ENCODE assay signal across 12 cellular contexts in the genomic region with DNA sequence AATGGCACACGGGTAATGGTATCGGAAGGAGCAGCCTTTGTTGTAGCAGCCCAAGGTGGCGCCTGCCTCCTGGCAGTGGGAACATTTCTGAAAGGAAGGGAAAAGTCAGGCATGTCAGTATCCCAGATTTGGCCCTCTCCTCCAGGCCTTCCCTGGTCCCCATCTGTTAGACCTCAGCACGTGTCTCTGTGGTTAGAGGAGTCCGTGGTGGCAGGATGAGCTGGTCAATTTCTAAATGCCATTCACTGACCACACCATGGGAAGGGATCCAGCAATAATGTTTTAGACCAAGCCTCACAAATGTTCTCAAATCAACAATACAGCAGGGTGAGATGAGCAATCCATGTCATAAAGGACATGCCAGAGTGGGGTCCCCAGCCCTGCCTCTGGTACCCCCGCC. TPM values are rescaled to one million over a fixed set of nuclear protein-coding genes. Genes with fewer than 3 reads are reported as not detected.
DNase-seq lines count a peak whose midpoint lies in the region; ATAC-seq, FAIRE-seq and TF ChIP-seq lines count a peak whose summit lies in the region.
"Had no signal": no experiment of that assay in that cellular context is flagged by ENCODE, and none has a peak within 500 bp of the region (broad histone marks: within the 10 kb centered on the region; RNA-seq: fewer than 3 reads in every experiment).

No MANE protein-coding gene starts in this region.

- no peak overlapping the region for H3K4me2 ChIP-seq in HepG2 (ENCODE audit: low read depth, low read length)

- H2AFZ ChIP-seq in HepG2 (ENCODE audit: low read length): no peak overlapping the region

- no peak for FAIRE-seq in pancreas (lab: Jason Lieb, UNC)
- FAIRE-seq in HepG2 (lab: Jason Lieb, UNC): no peak

- peak overlapping the region; percentile 73 for H3K27ac Mint-ChIP-seq in activated naive CD4-positive, alpha-beta T cell treated with anti-CD3 and anti-CD28 coated beads for 36 hours
- peak overlapping the region; percentile 94 for H3K27ac Mint-ChIP-seq in activated CD4-positive, alpha-beta memory T cell treated with anti-CD3 and anti-CD28 coated beads for 36 hours

- peaks cover 16% of the 10 kb centered on the region for H3K79me2 ChIP-seq in HepG2 (ENCODE audit: insufficient read depth, low read length)

- H3K4me1 ChIP-seq in vagina (peaks cover 54% of the 10 kb centered on the region), pancreas (peaks cover 10 to 34% (median 16%) of the 10 kb centered on the region in 3 donors), HepG2 (ENCODE audit: insufficient read depth, low read length) (peaks cover 44% of the 10 kb centered on the region)

- no peaks in the 10 kb centered on the region for H3K9me3 Mint-ChIP-seq in activated naive CD4-positive, alpha-beta T cell treated with anti-CD3 and anti-CD28 coated beads for 36 hours
- no peaks in the 10 kb centered on the region for H3K9me3 Mint-ChIP-seq in activated CD4-positive, alpha-beta memory T cell treated with anti-CD3 and anti-CD28 coated beads for 36 hours
- H3K9me3 Mint-ChIP-seq: natural killer cell treated with Interleukin-12 subunit alpha and Interleukin-12 subunit beta and Interleukin-15 and Interleukin-18, amount 100 ng/mL, for 72 hours had no signal

- in situ Hi-C loops in HepG2 (cut with HindIII; ENCODE audit: extremely low pct_ligation_motif_present, low pct_unique_long_range_greater_than_20kb): no loop called here

- peaks cover 27% of the 10 kb centered on the region for H3K36me3 Mint-ChIP-seq in activated naive CD4-positive, alpha-beta T cell treated with anti-CD3 and anti-CD28 coated beads for 36 hours (ENCODE audit: low read depth)
- H3K36me3 Mint-ChIP-seq in activated CD4-positive, alpha-beta memory T cell treated with anti-CD3 and anti-CD28 coated beads for 36 hours: peaks cover 22% of the 10 kb centered on the region

- DNase-seq in activated naive CD4-positive, alpha-beta T cell treated with anti-CD3 and anti-CD28 coated beads for 36 hours: no peak
- DNase-seq in activated naive CD4-positive, alpha-beta T cell treated with anti-CD3 and anti-CD28 coated beads, Interleukin-2, amount 50 U/mL, for 16 hours: no peak
- DNase-seq in activated CD4-positive, alpha-beta memory T cell treated with anti-CD3 and anti-CD28 coated beads for 36 hours: no peak
- DNase-seq in fibroblast of mammary gland (ENCODE audit: low read depth): peak; percentile 90
- no peak for DNase-seq in vagina (ENCODE audit: extremely low spot score in 2 of 2)
- no peak for DNase-seq in pancreas
- no peak for DNase-seq in HepG2 (ENCODE audit: low spot score)
- DNase-seq in effector CD8-positive, alpha-beta T cell (lab: John Stamatoyannopoulos, UW): no peak
- DNase-seq: GOT3 had no signal

- intact Hi-C loops in activated naive CD4-positive, alpha-beta T cell treated with anti-CD3 and anti-CD28 coated beads for 36 hours (cut with micrococcal nuclease): loop anchor here (5.0 kb wide), 3 partner anchors 38 to 258 kb away; no protein-coding TSS in a partner anchor
- intact Hi-C loops in activated CD4-positive, alpha-beta memory T cell treated with anti-CD3 and anti-CD28 coated beads for 36 hours (cut with micrococcal nuclease): loop anchor here (1.0 to 5.0 kb wide), 4 partner anchors 23 to 133 kb away; a partner anchor contains a TSS
- intact Hi-C loops in vagina (cut with DNase I): no loop called here
- intact Hi-C loops in pancreas (cut with DNase I): no loop called here
- intact Hi-C loops in HepG2 (cut with micrococcal nuclease; ENCODE audit: unreplicated experiment): loop anchor here (10.0 kb wide), 1 partner anchor 85 kb away; no protein-coding TSS in a partner anchor

- H3K4me3 ChIP-seq in fibroblast of mammary gland (ENCODE audit: control insufficient read depth, low read depth, low read length): no peak overlapping the region
- no peak overlapping the region for H3K4me3 ChIP-seq in vagina
- no peak overlapping the region for H3K4me3 ChIP-seq in pancreas
- no peak overlapping the region for H3K4me3 ChIP-seq in HepG2 (replicated peaks in 1 of 3; ENCODE audit: insufficient read depth in 1 of 3, low read depth in 2 of 3, low read length in 3 of 3)

- H3K27ac ChIP-seq in vagina: peak overlapping the region; percentile 38
- peak overlapping the region in 1 of 4 donors; percentile 28 for H3K27ac ChIP-seq in pancreas
- no peak overlapping the region for H3K27ac ChIP-seq in HepG2 (ENCODE audit: extremely low read length, insufficient read depth, low read length)
- H3K27ac ChIP-seq: C4-2B, HL-60 had no signal

- H3K4me1 Mint-ChIP-seq in activated naive CD4-positive, alpha-beta T cell treated with anti-CD3 and anti-CD28 coated beads for 36 hours (ENCODE audit: low read depth): peaks cover 85% of the 10 kb centered on the region
- H3K4me1 Mint-ChIP-seq in activated CD4-positive, alpha-beta memory T cell treated with anti-CD3 and anti-CD28 coated beads for 36 hours (ENCODE audit: low read depth): peaks cover 86% of the 10 kb centered on the region

- no peak overlapping the region for H3K4me3 Mint-ChIP-seq in activated naive CD4-positive, alpha-beta T cell treated with anti-CD3 and anti-CD28 coated beads for 36 hours
- H3K4me3 Mint-ChIP-seq in activated CD4-positive, alpha-beta memory T cell treated with anti-CD3 and anti-CD28 coated beads for 36 hours: peak overlapping the region; percentile 61
- H3K4me3 Mint-ChIP-seq: natural killer cell treated with Interleukin-12 subunit alpha and Interleukin-12 subunit beta and Interleukin-15 and Interleukin-18, amount 100 ng/mL, for 72 hours had no signal

- H3K36me3 ChIP-seq in vagina (peaks cover 0 to 3% of the 10 kb centered on the region in 2 donors), pancreas (no peaks in the 10 kb centered on the region), HepG2 (replicated peaks in 1 of 2; ENCODE audit: control insufficient read depth in 1 of 2, insufficient read depth in 2 of 2, low read length in 2 of 2) (peaks cover 0 to 16% of the 10 kb centered on the region in 2 experiments; a peak in 3 of 5 replicates)

- CTCF ChIA-PET in activated naive CD4-positive, alpha-beta T cell treated with anti-CD3 and anti-CD28 coated beads for 36 hours (lab: Charles Lee): interaction anchor here (1.1 kb wide), 1 partner anchor 10 kb away, joined by 4 read pairs; no protein-coding TSS in a partner anchor
- CTCF ChIA-PET in activated CD4-positive, alpha-beta memory T cell treated with anti-CD3 and anti-CD28 coated beads for 36 hours (lab: Charles Lee): no interaction called here
- CTCF ChIA-PET in HepG2 (lab: Yijun Ruan, JAX; ENCODE audit: low intra/inter-chr PET ratio, low total read pairs): no interaction called here

- WGBS in pancreas, 2 donors: 94 to 95% methylated on average over 6 of the region's 6 CpGs
- 96% methylated on average over 6 of the region's 6 CpGs for WGBS in HepG2 (ENCODE audit: low lambda C conversion rate)

- peaks cover 6% of the 10 kb centered on the region; the same call in 1 of the 2 replicates for H4K20me1 ChIP-seq in HepG2 (ENCODE audit: insufficient read depth, low read length)

- ATAC-seq in pancreas: no peak
- ATAC-seq in HepG2: no peak

- no peak for TF ChIP-seq POLR2A in vagina (IDR thresholded peaks at IDR 0.05)
- no peak for TF ChIP-seq POLR2A in HepG2 (IDR thresholded peaks at IDR 0.05; ENCODE audit: insufficient read depth in 1 of 2, low read depth in 2 of 2, low read length in 2 of 2)

- TF ChIP-seq CTCF in fibroblast of mammary gland (conservative IDR thresholded peaks at IDR 0.05; ENCODE audit: control insufficient read depth, insufficient read depth, low read depth, low read length): no peak
- no peak for TF ChIP-seq CTCF in vagina (IDR thresholded peaks at IDR 0.05)
- no peak for TF ChIP-seq CTCF in pancreas (IDR thresholded peaks at IDR 0.05)
- no peak for TF ChIP-seq CTCF in HepG2 (CRISPR knock-in tag; IDR thresholded peaks at IDR 0.05)

- TF ChIP-seq EP300 in HepG2 (IDR thresholded peaks at IDR 0.05; ENCODE audit: low read depth in 2 of 2, low read length in 2 of 2) (no peak), HepG2 (CRISPR knock-in tag; IDR thresholded peaks at IDR 0.05; ENCODE audit: borderline replicate concordance) (no peak)

- TF ChIP-seq RAD21 in HepG2 (CRISPR knock-in tag; IDR thresholded peaks at IDR 0.05): no peak

- H3K27me3 ChIP-seq in vagina: no peaks in the 10 kb centered on the region
- no peaks in the 10 kb centered on the region for H3K27me3 ChIP-seq in pancreas
- no peaks in the 10 kb centered on the region for H3K27me3 ChIP-seq in HepG2 (ENCODE audit: control insufficient read depth in 1 of 2, insufficient read depth in 2 of 2, low read length in 2 of 2)

- H3K27me3 Mint-ChIP-seq in activated naive CD4-positive, alpha-beta T cell treated with anti-CD3 and anti-CD28 coated beads for 36 hours (ENCODE audit: low read depth): no peaks in the 10 kb centered on the region
- no peaks in the 10 kb centered on the region for H3K27me3 Mint-ChIP-seq in activated CD4-positive, alpha-beta memory T cell treated with anti-CD3 and anti-CD28 coated beads for 36 hours
- H3K27me3 Mint-ChIP-seq: natural killer cell treated with Interleukin-12 subunit alpha and Interleukin-12 subunit beta and Interleukin-15 and Interleukin-18, amount 100 ng/mL, for 72 hours had no signal

- POLR2A ChIA-PET in activated CD4-positive, alpha-beta memory T cell treated with anti-CD3 and anti-CD28 coated beads for 36 hours (lab: Charles Lee): interaction anchor here (0.6 to 1.9 kb wide), 2 partner anchors 37 to 1264 kb away, joined by 3 to 4 read pairs; no protein-coding TSS in a partner anchor
- POLR2A ChIA-PET in HepG2 (lab: Yijun Ruan, JAX): no interaction called here

- no peak overlapping the region for H3K9ac ChIP-seq in HepG2 (ENCODE audit: insufficient read depth, low read depth, low read length)

- BruUV-seq in HepG2 (replicated peaks; lab: Mats Ljungman, UMichigan): no TSS peak

- H3K9me3 ChIP-seq in vagina (no peaks in the 10 kb centered on the region), pancreas (no peaks in the 10 kb centered on the region), HepG2 (ENCODE audit: low read length) (no peaks in the 10 kb centered on the region)

RNA-seq across cellular contexts. Expression of a gene that starts 49.0 kb away (rescaled TPM):
- total RNA-seq in activated naive CD4-positive, alpha-beta T cell treated with anti-CD3 and anti-CD28 coated beads for 36 hours: 1 to 10 TPM in 1 of 2 experiments, under 1 TPM in 1; 0.89 to 1.4 TPM
- 1 to 10 TPM; 1.5 to 1.9 TPM for total RNA-seq in activated CD4-positive, alpha-beta memory T cell treated with anti-CD3 and anti-CD28 coated beads for 36 hours
- total RNA-seq in vagina (1.7 TPM), pancreas (1 to 10 TPM in 1 of 6 donors, under 1 TPM in 5; 0.35 to 1.5 (median 0.49) TPM), HepG2 (2016; rRNA removed; fragmentation: Illumina TruSeq; extraction: Trizol) (0.18 and 1.0 TPM in 2 replicates)
- polyA plus RNA-seq in pancreas (1 to 10 TPM; 3.5 to 7.3 TPM), HepG2 (2011; rRNA removed) (3.7 and 4.4 TPM in 2 replicates)
- total RNA-seq in HepG2 (2016; cell fraction: cytosol; rRNA removed; fragmentation: Illumina TruSeq; extraction: Trizol; ENCODE audit: low read depth): 0.53 and 0.61 TPM in 2 replicates
- 0.22 and 1.2 TPM in 2 replicates for total RNA-seq in HepG2 (2016; cell fraction: insoluble cytoplasmic fraction; rRNA removed; fragmentation: Illumina TruSeq; extraction: Trizol)
- total RNA-seq in HepG2 (2016; cell fraction: membrane; rRNA removed; fragmentation: Illumina TruSeq; extraction: Trizol): 0.45 and 0.49 TPM in 2 replicates
- total RNA-seq in HepG2 (2016; cell fraction: nucleus; rRNA removed; fragmentation: Illumina TruSeq; extraction: Trizol): 2.1 TPM in 2 replicates
- polyA plus RNA-seq in HepG2 (2011; cell fraction: cytosol; rRNA removed): 1.6 and 2.3 TPM in 2 replicates
- 30.3 and 32.1 TPM in 2 replicates for polyA plus RNA-seq in HepG2 (2011; cell fraction: nucleus; rRNA removed)
- 1.9 and 2.5 TPM in 2 replicates for polyA plus RNA-seq in HepG2 (2012)
- polyA plus RNA-seq in HepG2 (2016; cell fraction: cytosol; fragmentation: Illumina TruSeq; extraction: Trizol; ENCODE audit: low read depth): 0.15 and 0.16 TPM in 2 replicates
- 0.16 and 0.46 TPM in 2 replicates for polyA plus RNA-seq in HepG2 (2016; cell fraction: insoluble cytoplasmic fraction; fragmentation: Illumina TruSeq; extraction: Trizol; ENCODE audit: low read depth)
- polyA plus RNA-seq in HepG2 (2016; cell fraction: membrane; fragmentation: Illumina TruSeq; extraction: Trizol; ENCODE audit: low read depth): 0.27 and 0.41 TPM in 2 replicates
- polyA plus RNA-seq in HepG2 (2016; cell fraction: nucleus; fragmentation: Illumina TruSeq; extraction: Trizol; ENCODE audit: insufficient read depth, low read depth): 3.2 and 4.0 TPM in 2 replicates
- polyA minus RNA-seq in HepG2 (2011; rRNA and poly(A)+ RNA removed; ENCODE audit: low replicate concordance): 1.3 and 4.2 TPM in 2 replicates
- polyA minus RNA-seq in HepG2 (2011; cell fraction: cytosol; rRNA and poly(A)+ RNA removed): 1.5 and 1.8 TPM in 2 replicates
- polyA minus RNA-seq in HepG2 (2011; cell fraction: nucleus; rRNA and poly(A)+ RNA removed): 6.4 and 6.7 TPM in 2 replicates

Comparison
In these comparisons a context has a peak if more than half of its experiments do, and no peak if none do; other contexts are left out.
1. intact Hi-C loops: an anchor here in activated naive CD4-positive, alpha-beta T cell treated with anti-CD3 and anti-CD28 coated beads for 36 hours (5.0 kb wide), activated CD4-positive, alpha-beta memory T cell treated with anti-CD3 and anti-CD28 coated beads for 36 hours (1.0 to 5.0 kb wide) and HepG2 (10.0 kb wide); none called in vagina and pancreas.